ENCODE assay signal across 8 cellular contexts in genomic region chr2:111532682-111533540, GRCh38.
DNase-seq lines count a peak whose midpoint lies in the region; ATAC-seq, FAIRE-seq and TF ChIP-seq lines count a peak whose summit lies in the region.
"Not testable (repeated sequence)": the region's sequence is repeated elsewhere in the genome, so short reads cannot be mapped to it uniquely, and the experiment has no call there.

No MANE protein-coding gene starts in this region.

- not testable (repeated sequence) for BruUV-seq in endothelial cell of umbilical vein (replicated peaks; lab: Mats Ljungman, UMichigan)

- H4K20me1 ChIP-seq in endothelial cell of umbilical vein (replicated peaks; ENCODE audit: control insufficient read depth, extremely low read depth, insufficient read depth, low read length), result not testable (repeated sequence)

- TF ChIP-seq CTCF in A549 (IDR thresholded peaks at IDR 0.05); HFFc6 (IDR thresholded peaks at IDR 0.05); activated CD8-positive, alpha-beta T cell treated with anti-CD3 and anti-CD28 coated beads for 36 hours (IDR thresholded peaks at IDR 0.05); endothelial cell of umbilical vein (IDR thresholded peaks at IDR 0.05; ENCODE audit: extremely low read depth in 1 of 2, insufficient read depth in 1 of 2, low read depth in 1 of 2, low read length in 2 of 2); left lung (IDR thresholded peaks at IDR 0.05): not testable (repeated sequence)

- not testable (repeated sequence) for H3K9me3 ChIP-seq in A549; SJSA1 (replicated peaks); endothelial cell of umbilical vein (replicated peaks; ENCODE audit: control insufficient read depth, insufficient read depth, low read length); left lung

- not testable (repeated sequence) for TF ChIP-seq POLR2A in A549 (IDR thresholded peaks at IDR 0.05; ENCODE audit: low read length); endothelial cell of umbilical vein (IDR thresholded peaks at IDR 0.05; ENCODE audit: low read depth, low read length)

- not testable (repeated sequence) for H3K79me2 ChIP-seq in endothelial cell of umbilical vein (ENCODE audit: control insufficient read depth, insufficient read depth, low read length)

- H3K4me1 ChIP-seq in A549, result peaks cover 19% of the 10 kb centered on the region
- peaks cover 17% of the 10 kb centered on the region for H3K4me1 ChIP-seq in SJSA1 (replicated peaks)
- not testable (repeated sequence) for H3K4me1 ChIP-seq in endothelial cell of umbilical vein (ENCODE audit: control insufficient read depth, extremely low read depth, insufficient read depth, low read length)
- peaks cover 8 to 10% of the 10 kb centered on the region in 2 donors for H3K4me1 ChIP-seq in left lung

- DNase-seq in A549 (ENCODE audit: low read depth in 1 of 2, low spot score in 1 of 2); activated naive CD8-positive, alpha-beta T cell treated with anti-CD3 and anti-CD28 coated beads, Interleukin-2, amount 10 ng/mL, durations not matched to agents 7 days and 5 days; endothelial cell of umbilical vein (ENCODE audit: low read depth, low spot score); left lung: not testable (repeated sequence)
- DNase-seq in HFFc6, result peak; percentile 25
- peak in 1 of 2 experiments; percentile 22 for DNase-seq in SJSA1 (ENCODE audit: low read depth in 1 of 2, low spot score in 2 of 2)
- peak; percentile 11 for DNase-seq in activated CD8-positive, alpha-beta T cell treated with anti-CD3 and anti-CD28 coated beads for 36 hours
- DNase-seq in stimulated activated CD4-positive, alpha-beta T cell treated with anti-CD3 and anti-CD28 coated beads, Interleukin-4, amount 100 ng/mL, for 24 hours, result peak; percentile 20

- peak overlapping the region; percentile 81 for H3K4me3 Mint-ChIP-seq in HFFc6
- H3K4me3 Mint-ChIP-seq in activated CD8-positive, alpha-beta T cell treated with anti-CD3 and anti-CD28 coated beads for 36 hours, result not testable (repeated sequence)
- peak overlapping the region; percentile 51 for H3K4me3 Mint-ChIP-seq in activated naive CD8-positive, alpha-beta T cell treated with anti-CD3 and anti-CD28 coated beads, Interleukin-2, amount 10 ng/mL, durations not matched to agents 7 days and 5 days

- TF ChIP-seq EP300 in A549 (IDR thresholded peaks at IDR 0.05), result not testable (repeated sequence)

- H3K9me1 ChIP-seq in endothelial cell of umbilical vein (replicated peaks; ENCODE audit: control insufficient read depth, extremely low read depth, insufficient read depth, low read length), result not testable (repeated sequence)

- not testable (repeated sequence) for H3K9me3 Mint-ChIP-seq in HFFc6; activated CD8-positive, alpha-beta T cell treated with anti-CD3 and anti-CD28 coated beads for 36 hours; activated naive CD8-positive, alpha-beta T cell treated with anti-CD3 and anti-CD28 coated beads, Interleukin-2, amount 10 ng/mL, durations not matched to agents 7 days and 5 days

- H2AFZ ChIP-seq in endothelial cell of umbilical vein (ENCODE audit: low read depth, low read length), result not testable (repeated sequence)

- H3K4me2 ChIP-seq in A549, result peak overlapping the region; percentile 55; the same call in 2 of the 3 replicates
- H3K4me2 ChIP-seq in endothelial cell of umbilical vein (ENCODE audit: insufficient read depth, low read length), result not testable (repeated sequence)

- dilution Hi-C loops in endothelial cell of umbilical vein (cut with MboI; ENCODE audit: extremely low pct_ligation_motif_present, low sequenced_read_pairs), result not testable (repeated sequence)

- peak overlapping the region in 1 of 2 experiments; percentile 64; a peak in 1 of 6 replicates for H3K27ac ChIP-seq in A549
- H3K27ac ChIP-seq in SJSA1, result peak overlapping the region; percentile 68
- not testable (repeated sequence) for H3K27ac ChIP-seq in endothelial cell of umbilical vein (ENCODE audit: insufficient read depth, low read depth, low read length); left lung

- H3K4me3 ChIP-seq in A549; SJSA1; endothelial cell of umbilical vein (replicated peaks in 1 of 3; ENCODE audit: insufficient read depth in 1 of 3, low read depth in 1 of 3, low read length in 3 of 3); left lung: not testable (repeated sequence)

- H3K27me3 Mint-ChIP-seq in HFFc6 (ENCODE audit: insufficient read depth); activated naive CD8-positive, alpha-beta T cell treated with anti-CD3 and anti-CD28 coated beads, Interleukin-2, amount 10 ng/mL, durations not matched to agents 7 days and 5 days: not testable (repeated sequence)
- peaks cover 18% of the 10 kb centered on the region for H3K27me3 Mint-ChIP-seq in activated CD8-positive, alpha-beta T cell treated with anti-CD3 and anti-CD28 coated beads for 36 hours

- CTCF ChIA-PET in A549 (lab: Yijun Ruan, JAX); activated CD8-positive, alpha-beta T cell treated with anti-CD3 and anti-CD28 coated beads for 36 hours (lab: Charles Lee); endothelial cell of umbilical vein (lab: Charles Lee): not testable (repeated sequence)

- POLR2A ChIA-PET in A549 (lab: Yijun Ruan, JAX); activated CD8-positive, alpha-beta T cell treated with anti-CD3 and anti-CD28 coated beads for 36 hours (lab: Charles Lee); activated naive CD8-positive, alpha-beta T cell treated with anti-CD3 and anti-CD28 coated beads, Interleukin-2, amount 10 ng/mL, durations not matched to agents 7 days and 5 days (lab: Charles Lee); endothelial cell of umbilical vein (lab: Charles Lee): not testable (repeated sequence)

- FAIRE-seq in A549 (lab: Jason Lieb, UNC) (peak; percentile 28), endothelial cell of umbilical vein (lab: Jason Lieb, UNC) (peak; percentile 94)

- 34% methylated on average over 5 of the region's 14 CpGs for WGBS in A549 (ENCODE audit: missing lambda C conversion rate)

- H3K36me3 ChIP-seq in SJSA1; endothelial cell of umbilical vein (ENCODE audit: control insufficient read depth in 2 of 2, extremely low read depth in 1 of 2, insufficient read depth in 2 of 2, low read length in 2 of 2); left lung: not testable (repeated sequence)

- H3K36me3 Mint-ChIP-seq in HFFc6 (ENCODE audit: low read depth); activated CD8-positive, alpha-beta T cell treated with anti-CD3 and anti-CD28 coated beads for 36 hours (ENCODE audit: low read depth); activated naive CD8-positive, alpha-beta T cell treated with anti-CD3 and anti-CD28 coated beads, Interleukin-2, amount 10 ng/mL, durations not matched to agents 7 days and 5 days: not testable (repeated sequence)

- peaks cover 48% of the 10 kb centered on the region for H3K4me1 Mint-ChIP-seq in HFFc6 (ENCODE audit: low read depth)
- H3K4me1 Mint-ChIP-seq in activated CD8-positive, alpha-beta T cell treated with anti-CD3 and anti-CD28 coated beads for 36 hours (ENCODE audit: low read depth), result peaks cover 25% of the 10 kb centered on the region
- peaks cover 24% of the 10 kb centered on the region for H3K4me1 Mint-ChIP-seq in activated naive CD8-positive, alpha-beta T cell treated with anti-CD3 and anti-CD28 coated beads, Interleukin-2, amount 10 ng/mL, durations not matched to agents 7 days and 5 days

- intact Hi-C loops in activated CD8-positive, alpha-beta T cell treated with anti-CD3 and anti-CD28 coated beads for 36 hours (cut with micrococcal nuclease); endothelial cell of umbilical vein (cut with micrococcal nuclease); left lung (cut with DNase I): not testable (repeated sequence)

- H3K27ac Mint-ChIP-seq in HFFc6, result peak overlapping the region; percentile 92
- H3K27ac Mint-ChIP-seq in activated CD8-positive, alpha-beta T cell treated with anti-CD3 and anti-CD28 coated beads for 36 hours, result peak overlapping the region; percentile 30
- peak overlapping the region; percentile 80 for H3K27ac Mint-ChIP-seq in activated naive CD8-positive, alpha-beta T cell treated with anti-CD3 and anti-CD28 coated beads, Interleukin-2, amount 10 ng/mL, durations not matched to agents 7 days and 5 days

- not testable (repeated sequence) for TF ChIP-seq RAD21 in A549 (conservative IDR thresholded peaks at IDR 0.05 in 1 of 2, IDR thresholded peaks at IDR 0.05 in 1 of 2)

- ATAC-seq in A549 (peak; percentile 79 to 90; a peak in 5 of 6 replicates), left lung (peak; percentile 31)
- ATAC-seq in activated CD8-positive, alpha-beta T cell treated with anti-CD3 and anti-CD28 coated beads for 36 hours, result peak; percentile 65
- ATAC-seq in activated naive CD8-positive, alpha-beta T cell treated with anti-CD3 and anti-CD28 coated beads, Interleukin-2, amount 10 ng/mL, durations not matched to agents 7 days and 5 days (ENCODE audit: low read depth), result peak; percentile 46

- not testable (repeated sequence) for H3K9ac ChIP-seq in endothelial cell of umbilical vein (replicated peaks; ENCODE audit: extremely low read depth, insufficient read depth, low read length)

- H3K27me3 ChIP-seq in SJSA1 (replicated peaks); endothelial cell of umbilical vein (ENCODE audit: control insufficient read depth in 2 of 2, insufficient read depth in 2 of 2, low read length in 2 of 2); left lung: not testable (repeated sequence)

Comparison
In these comparisons a context has a peak if more than half of its experiments do, and no peak if none do; other contexts are left out.
1. ATAC-seq: peak in every context shown above with its lines; median percentile 84 in A549; 65 in activated CD8-positive, alpha-beta T cell treated with anti-CD3 and anti-CD28 coated beads for 36 hours; 46 in activated naive CD8-positive, alpha-beta T cell treated with anti-CD3 and anti-CD28 coated beads, Interleukin-2, amount 10 ng/mL, durations not matched to agents 7 days and 5 days; 31 in left lung.
2. H3K27ac Mint-ChIP-seq: peak in every context shown above with its lines; median percentile 92 in HFFc6; 80 in activated naive CD8-positive, alpha-beta T cell treated with anti-CD3 and anti-CD28 coated beads, Interleukin-2, amount 10 ng/mL, durations not matched to agents 7 days and 5 days; 30 in activated CD8-positive, alpha-beta T cell treated with anti-CD3 and anti-CD28 coated beads for 36 hours.